In the genomic region with DNA sequence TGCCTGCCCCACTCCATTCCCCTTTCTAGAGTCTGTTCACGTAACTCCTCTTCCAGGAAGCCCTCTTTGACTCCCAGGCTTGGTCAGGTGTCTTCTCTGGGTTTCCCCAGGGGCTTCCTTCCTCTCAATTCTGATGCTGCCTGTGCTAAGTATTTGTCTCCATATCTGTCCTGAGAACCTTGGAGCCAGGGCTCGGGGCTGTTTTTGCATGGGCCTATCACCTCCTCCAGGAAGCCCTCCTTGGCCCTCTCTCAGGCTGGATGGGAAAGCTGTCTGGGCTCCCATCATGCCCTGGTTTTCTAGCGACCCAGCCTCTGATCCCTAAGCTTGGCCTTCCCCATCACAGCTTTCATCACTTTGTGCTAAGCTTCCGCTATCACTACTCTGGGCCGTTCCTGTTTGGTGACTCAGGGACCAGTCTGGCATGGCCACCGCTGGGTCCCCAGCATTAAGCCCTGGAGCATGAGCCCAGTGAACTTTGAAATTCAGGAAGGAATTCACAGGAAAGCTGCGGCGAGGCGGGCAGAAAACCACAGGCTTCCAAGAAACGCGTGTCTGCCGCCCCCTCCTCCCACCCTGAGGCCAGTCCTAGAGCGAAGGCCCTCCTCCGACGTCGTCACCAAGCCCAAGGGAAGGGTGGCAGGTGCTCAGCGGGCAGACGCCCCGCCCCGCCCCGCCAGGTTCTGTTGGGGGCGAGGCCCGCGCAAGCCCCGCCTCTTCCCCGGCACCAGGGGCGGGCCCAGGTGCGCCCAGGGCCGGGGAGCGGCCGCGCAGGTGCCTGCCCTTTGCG, we compare ENCODE assay signal across 7 cellular contexts. TPM values are rescaled to one million over a fixed set of nuclear protein-coding genes. Genes with fewer than 3 reads are reported as not detected.
DNase-seq lines count a peak whose midpoint lies in the region; ATAC-seq and TF ChIP-seq lines count a peak whose summit lies in the region.

No MANE protein-coding gene starts in this region.

- POLR2A ChIA-PET in activated B cell treated with CpG ODN at 0.5 μM for 24 hours (lab: Charles Lee), result interaction anchor here (0.5 to 4.6 kb wide), 17 partner anchors 8 to 384 kb away, joined by 3 to 44 read pairs (median 11); a partner anchor contains a TSS

- no peak for TF ChIP-seq CTCF in activated B cell treated with CpG ODN at 0.5 μM for 24 hours (IDR thresholded peaks at IDR 0.05)
- no peak for TF ChIP-seq CTCF in chondrocyte (IDR thresholded peaks at IDR 0.05)
- no peak for TF ChIP-seq CTCF in lower leg skin (IDR thresholded peaks at IDR 0.05)

- ATAC-seq in GM19043 (IDR thresholded peaks at IDR 0.05; ENCODE audit: low read depth, unreplicated experiment), result peak; percentile 54
- peak; percentile 89 for ATAC-seq in activated B cell treated with CpG ODN at 0.5 μM for 24 hours (ENCODE audit: low read depth)

- CTCF ChIA-PET in activated B cell treated with CpG ODN at 0.5 μM for 24 hours (lab: Charles Lee), result interaction anchor here (1.0 to 1.1 kb wide), 2 partner anchors 11 to 20 kb away, joined by 4 read pairs; no protein-coding TSS in a partner anchor

- H3K4me1 Mint-ChIP-seq in activated B cell treated with CpG ODN at 0.5 μM for 24 hours (peaks cover 43% of the 10 kb centered on the region), chondrocyte (ENCODE audit: low read depth) (peaks cover 41% of the 10 kb centered on the region)

- no peak for TF ChIP-seq POLR2A in lower leg skin (IDR thresholded peaks at IDR 0.05)

- H3K9me3 Mint-ChIP-seq in activated B cell treated with CpG ODN at 0.5 μM for 24 hours (no peaks in the 10 kb centered on the region), chondrocyte (ENCODE audit: low read depth) (no peaks in the 10 kb centered on the region)

- H3K36me3 Mint-ChIP-seq in activated B cell treated with CpG ODN at 0.5 μM for 24 hours (ENCODE audit: low read depth) (peaks cover 4% of the 10 kb centered on the region), chondrocyte (ENCODE audit: low read depth) (no peaks in the 10 kb centered on the region)

- DNase-seq in NCI-H1105 (lab: John Stamatoyannopoulos, UW) (peak; percentile 95), activated B cell treated with CpG ODN at 0.5 μM for 24 hours (peak; percentile 86), chondrocyte (ENCODE audit: low spot score) (no peak), lower leg skin (ENCODE audit: low spot score in 2 of 2) (peak; percentile 71 to 91), middle frontal gyrus (ENCODE audit: extremely low spot score, low spot score) (no peak)
- DNase-seq in stimulated activated CD4-positive, alpha-beta T cell treated with anti-CD3 and anti-CD28 coated beads, TNF-alpha, amount 100 ng/mL, for 48 hours (ENCODE audit: low read depth in 3 of 3), result peak; percentile 46 to 75 (median 75)

- H3K4me3 ChIP-seq in lower leg skin (ENCODE audit: low read depth, poor library complexity, severe bottlenecking), result peak overlapping the region; percentile 49

- intact Hi-C loops in activated B cell treated with CpG ODN at 0.5 μM for 24 hours (cut with micrococcal nuclease) (loop anchor here (1.0 to 5.0 kb wide), 5 partner anchors 11 to 110 kb away; a partner anchor contains a TSS), lower leg skin (cut with DNase I; ENCODE audit: low total_unique reads) (no loop called here)

- 13% methylated on average over 18 to 20 of the region's 33 CpGs for WGBS in lower leg skin, 2 donors

- H3K4me3 Mint-ChIP-seq in activated B cell treated with CpG ODN at 0.5 μM for 24 hours (peak overlapping the region; percentile 91), chondrocyte (ENCODE audit: unreplicated experiment) (peak overlapping the region; percentile 66)

- H3K27me3 Mint-ChIP-seq in activated B cell treated with CpG ODN at 0.5 μM for 24 hours, result no peaks in the 10 kb centered on the region
- H3K27me3 Mint-ChIP-seq in chondrocyte (ENCODE audit: low read depth), result no peaks in the 10 kb centered on the region

- H3K27ac Mint-ChIP-seq in activated B cell treated with CpG ODN at 0.5 μM for 24 hours, result peak overlapping the region; percentile 99
- H3K27ac Mint-ChIP-seq in chondrocyte (ENCODE audit: unreplicated experiment), result peak overlapping the region; percentile 86

RNA-seq across cellular contexts. Expression of a gene that starts 0.5 kb away (rescaled TPM):
- 70.3 and 73.4 TPM in 2 replicates for total RNA-seq in activated B cell treated with CpG ODN at 0.5 μM for 24 hours
- 21.3 to 28.0 TPM (median 26.4 TPM) in 3 replicates for total RNA-seq in chondrocyte
- total RNA-seq in lower leg skin, result 100 to 1,000 TPM; 401 to 505 (median 497) TPM

RNA-seq across cellular contexts. Expression of a gene that starts 7.7 kb away (rescaled TPM):
- total RNA-seq in activated B cell treated with CpG ODN at 0.5 μM for 24 hours (17.2 and 17.4 TPM in 2 replicates), chondrocyte (132 to 297 TPM (median 295 TPM) in 3 replicates), lower leg skin (10 to 100 TPM in 1 of 4 donors, 1 to 10 TPM in 3; 3.8 to 19.6 (median 7.1) TPM)

RNA-seq across cellular contexts. Expression of a gene that starts 39.9 kb away (rescaled TPM):
- total RNA-seq in activated B cell treated with CpG ODN at 0.5 μM for 24 hours (not detected in 2 replicates), chondrocyte (2.1 to 4.8 TPM (median 2.4 TPM) in 3 replicates), lower leg skin (not detected)

RNA-seq across cellular contexts. Expression of a gene that starts 40.2 kb away (rescaled TPM):
- total RNA-seq in activated B cell treated with CpG ODN at 0.5 μM for 24 hours, result 0.58 TPM in 1 of 2 replicates, not detected in the other
- total RNA-seq in chondrocyte, result 2.0 to 5.2 TPM (median 2.0 TPM) in 3 replicates
- 100 to 1,000 TPM; 373 to 601 (median 426) TPM for total RNA-seq in lower leg skin

RNA-seq across cellular contexts. Expression of a gene that starts 51.9 kb away (rescaled TPM):
- total RNA-seq in activated B cell treated with CpG ODN at 0.5 μM for 24 hours (28.7 and 30.1 TPM in 2 replicates), chondrocyte (93.3 to 101 TPM (median 97.8 TPM) in 3 replicates), lower leg skin (10 to 100 TPM; 14.1 to 38.5 (median 25.5) TPM)

Comparison
In these comparisons a context has a peak if more than half of its experiments do, and no peak if none do; other contexts are left out.
1. DNase-seq: peak in NCI-H1105 (single experiment), activated B cell treated with CpG ODN at 0.5 μM for 24 hours (single experiment), lower leg skin (2 of 2) and stimulated activated CD4-positive, alpha-beta T cell treated with anti-CD3 and anti-CD28 coated beads, TNF-alpha, amount 100 ng/mL, for 48 hours (3 of 3); none in chondrocyte (single experiment) and middle frontal gyrus (single experiment).